In genomic region chr16:30700491-30700890, GRCh38 we compare ENCODE assay signal across 11 cellular contexts. TPM values are rescaled to one million over a fixed set of nuclear protein-coding genes. Genes with fewer than 3 reads are reported as not detected.
DNase-seq lines count a peak whose midpoint lies in the region; ATAC-seq and TF ChIP-seq lines count a peak whose summit lies in the region.
"Had no signal": no experiment of that assay in that cellular context is flagged by ENCODE, and none has a peak within 500 bp of the region (broad histone marks: within the 10 kb centered on the region; RNA-seq: fewer than 3 reads in every experiment).

No MANE protein-coding gene starts in this region.

- no peak overlapping the region for H3K27ac ChIP-seq in CD8-positive, alpha-beta memory T cell (ENCODE audit: low read depth, low read length)
- no peak overlapping the region for H3K27ac ChIP-seq in mammary epithelial cell (ENCODE audit: insufficient read depth, low read depth, low read length)

- H3K9ac ChIP-seq in mammary epithelial cell (ENCODE audit: insufficient read depth, low read length): no peak overlapping the region

- peak overlapping the region in 4 of 7 donors; percentile 95 to 99 (median 96) for H3K4me3 Mint-ChIP-seq in CD8-positive, alpha-beta memory T cell
- peak overlapping the region; percentile 96 to 100 (median 99) for H3K4me3 Mint-ChIP-seq in nephron

- no TSS peak for BruUV-seq in mammary epithelial cell (replicated peaks; lab: Mats Ljungman, UMichigan)

- intact Hi-C loops in mammary epithelial cell (cut with micrococcal nuclease): no loop called here

- H3K4me1 Mint-ChIP-seq in CD8-positive, alpha-beta memory T cell: peaks cover 22 to 35% (median 35%) of the 10 kb centered on the region in 3 donors
- H3K4me1 Mint-ChIP-seq in nephron: peaks cover 16% of the 10 kb centered on the region

- POLR2A ChIA-PET in CD8-positive, alpha-beta memory T cell (lab: Charles Lee): interaction anchor here (1.0 kb wide), 1 partner anchor 42 kb away, joined by 4 read pairs; the partner anchor contains the start of gene FBRS

- H3K36me3 Mint-ChIP-seq in CD8-positive, alpha-beta memory T cell: peaks cover 0 to 55% (median 5%) of the 10 kb centered on the region in 3 donors
- peaks cover 37% of the 10 kb centered on the region for H3K36me3 Mint-ChIP-seq in nephron (ENCODE audit: low read depth)

- no peaks in the 10 kb centered on the region for H3K9me3 ChIP-seq in CD8-positive, alpha-beta memory T cell (ENCODE audit: low read length)
- H3K9me3 ChIP-seq in mammary epithelial cell (replicated peaks; ENCODE audit: insufficient read depth, low read length): no peaks in the 10 kb centered on the region

- ATAC-seq in GM18868 (IDR thresholded peaks at IDR 0.05; ENCODE audit: unreplicated experiment): no peak
- ATAC-seq: left lobe of liver had no signal

- dilution Hi-C loops in mammary epithelial cell (cut with HindIII; ENCODE audit: low sequenced_read_pairs): loop anchor here (10.0 kb wide), 1 partner anchor 244 kb away; the partner anchor contains the start of gene ORAI3

- no peak for TF ChIP-seq CTCF in LNCaP clone FGC (IDR thresholded peaks at IDR 0.05; ENCODE audit: control insufficient read depth, extremely low read depth, insufficient read depth)
- no peak for TF ChIP-seq CTCF in mammary epithelial cell (conservative IDR thresholded peaks at IDR 0.05 in 1 of 2, IDR thresholded peaks at IDR 0.05 in 1 of 2; ENCODE audit: extremely low read depth in 1 of 2, insufficient read depth in 1 of 2, low read depth in 1 of 2, low read length in 2 of 2)
- TF ChIP-seq CTCF in nephron (IDR thresholded peaks at IDR 0.05; ENCODE audit: unreplicated experiment in 3 of 3): no peak

- H3K27me3 ChIP-seq in CD8-positive, alpha-beta memory T cell (ENCODE audit: insufficient read depth, low read length, poor library complexity, severe bottlenecking): no peaks in the 10 kb centered on the region
- no peaks in the 10 kb centered on the region for H3K27me3 ChIP-seq in mammary epithelial cell (ENCODE audit: insufficient read depth, low read length)

- H3K4me3 ChIP-seq in CD8-positive, alpha-beta memory T cell (ENCODE audit: low read length): no peak overlapping the region
- peak overlapping the region; percentile 97 for H3K4me3 ChIP-seq in LNCaP clone FGC (ENCODE audit: low read depth, low read length)
- H3K4me3 ChIP-seq in mammary epithelial cell (replicated peaks in 1 of 3; ENCODE audit: insufficient read depth in 1 of 3, low read depth in 2 of 3, low read length in 3 of 3): peak overlapping the region in 2 of 3 experiments; percentile 78 to 97

- H3K27ac Mint-ChIP-seq in CD8-positive, alpha-beta memory T cell: peak overlapping the region in 4 of 8 donors; percentile 5 to 99 (median 98)
- H3K27ac Mint-ChIP-seq in nephron: peak overlapping the region in 2 of 3 experiments; percentile 51 to 100

- 42% methylated on average over 9 of the region's 9 CpGs for WGBS in mammary epithelial cell (ENCODE audit: low coverage, missing lambda C conversion rate)

- H3K79me2 ChIP-seq in mammary epithelial cell (ENCODE audit: insufficient read depth, low read length): peaks cover 59% of the 10 kb centered on the region

- peak overlapping the region; percentile 77 for H3K4me2 ChIP-seq in mammary epithelial cell (ENCODE audit: insufficient read depth, low read depth, low read length)

- H3K9me3 Mint-ChIP-seq in CD8-positive, alpha-beta memory T cell: peaks cover 0 to 2% (median 0%) of the 10 kb centered on the region in 5 donors
- H3K9me3 Mint-ChIP-seq in nephron: no peaks in the 10 kb centered on the region

- H3K36me3 ChIP-seq in CD8-positive, alpha-beta memory T cell (ENCODE audit: insufficient read depth, low read length): peaks cover 27% of the 10 kb centered on the region
- H3K36me3 ChIP-seq in mammary epithelial cell (ENCODE audit: insufficient read depth, low read length): peaks cover 20% of the 10 kb centered on the region

- in situ Hi-C loops in mammary epithelial cell (cut with MboI; ENCODE audit: low sequenced_read_pairs in 2 of 2): no loop called here

- peaks cover 28% of the 10 kb centered on the region for H3K4me1 ChIP-seq in CD8-positive, alpha-beta memory T cell (ENCODE audit: insufficient read depth, low read length)
- H3K4me1 ChIP-seq in mammary epithelial cell (ENCODE audit: insufficient read depth, low read length): peaks cover 19% of the 10 kb centered on the region

- no peak overlapping the region for H2AFZ ChIP-seq in mammary epithelial cell (ENCODE audit: low read depth, low read length)

- H4K20me1 ChIP-seq in mammary epithelial cell (ENCODE audit: insufficient read depth, low read length): no peaks in the 10 kb centered on the region

- H3K27me3 Mint-ChIP-seq in CD8-positive, alpha-beta memory T cell: peaks cover 0 to 3% of the 10 kb centered on the region in 2 donors
- H3K27me3 Mint-ChIP-seq in nephron (ENCODE audit: low read depth): no peaks in the 10 kb centered on the region

- DNase-seq in CD8-positive, alpha-beta memory T cell: no peak
- DNase-seq in LNCaP clone FGC (ENCODE audit: low read depth) (no peak), mammary epithelial cell (no peak), NCI-H2196 (lab: John Stamatoyannopoulos, UW; ENCODE audit: unreplicated experiment) (no peak), NCI-H82 (lab: John Stamatoyannopoulos, UW) (no peak)
- no peak for DNase-seq in activated CD4-positive, CD25-positive, alpha-beta regulatory T cell treated with anti-CD3 and anti-CD28 coated beads, Interleukin-2, amount 50 U/mL, for 72 hours
- DNase-seq: amniotic stem cell; NK-92 treated with Interleukin-12 subunit alpha and Interleukin-12 subunit beta, amount 100 ng/mL, for 24 hours had no signal

- CTCF ChIA-PET in CD8-positive, alpha-beta memory T cell (lab: Charles Lee): interaction anchor here (0.6 kb wide), 1 partner anchor 105 kb away, joined by 3 read pairs; no protein-coding TSS in a partner anchor
- CTCF ChIA-PET in mammary epithelial cell (lab: Charles Lee; ENCODE audit: low non-redundant PET): no interaction called here

RNA-seq across cellular contexts. Expression of gene SRCAP, which starts 1.5 kb away (rescaled TPM):
- 10 to 100 TPM; 75.4 to 76.3 TPM for total RNA-seq in CD8-positive, alpha-beta memory T cell
- polyA plus RNA-seq in CD8-positive, alpha-beta memory T cell: 33.0 TPM
- total RNA-seq in mammary epithelial cell: 10 to 100 TPM; 20.2 to 46.2 TPM
- polyA plus RNA-seq in mammary epithelial cell: 3.9 TPM
- polyA minus RNA-seq in mammary epithelial cell: 41.0 TPM

RNA-seq across cellular contexts. Expression of gene FBRS, which starts 42.3 kb away (rescaled TPM):
- total RNA-seq in CD8-positive, alpha-beta memory T cell: 100 to 1,000 TPM; 115 to 124 TPM
- 7.1 TPM for polyA plus RNA-seq in CD8-positive, alpha-beta memory T cell
- 10 to 100 TPM; 20.7 to 60.8 TPM for total RNA-seq in mammary epithelial cell
- polyA plus RNA-seq in mammary epithelial cell: 7.8 TPM
- polyA minus RNA-seq in mammary epithelial cell: 27.2 TPM

RNA-seq across cellular contexts. Expression of gene PHKG2, which starts 47.7 kb away (rescaled TPM):
- total RNA-seq in CD8-positive, alpha-beta memory T cell: 10 to 100 TPM; 31.8 to 32.2 TPM
- 47.0 TPM for polyA plus RNA-seq in CD8-positive, alpha-beta memory T cell
- 10 to 100 TPM; 15.3 to 39.3 TPM for total RNA-seq in mammary epithelial cell
- polyA plus RNA-seq in mammary epithelial cell: 29.2 TPM
- 6.8 TPM for polyA minus RNA-seq in mammary epithelial cell

RNA-seq across cellular contexts. Expression of gene PRR14, which starts 49.7 kb away (rescaled TPM):
- 10 to 100 TPM; 87.5 to 92.5 TPM for total RNA-seq in CD8-positive, alpha-beta memory T cell
- polyA plus RNA-seq in CD8-positive, alpha-beta memory T cell: 29.7 TPM
- 10 to 100 TPM; 10.2 to 38.5 TPM for total RNA-seq in mammary epithelial cell
- 4.8 TPM for polyA plus RNA-seq in mammary epithelial cell
- 22.0 TPM for polyA minus RNA-seq in mammary epithelial cell
